1 cellular context compared by ENCODE assay signal in the genomic region with DNA sequence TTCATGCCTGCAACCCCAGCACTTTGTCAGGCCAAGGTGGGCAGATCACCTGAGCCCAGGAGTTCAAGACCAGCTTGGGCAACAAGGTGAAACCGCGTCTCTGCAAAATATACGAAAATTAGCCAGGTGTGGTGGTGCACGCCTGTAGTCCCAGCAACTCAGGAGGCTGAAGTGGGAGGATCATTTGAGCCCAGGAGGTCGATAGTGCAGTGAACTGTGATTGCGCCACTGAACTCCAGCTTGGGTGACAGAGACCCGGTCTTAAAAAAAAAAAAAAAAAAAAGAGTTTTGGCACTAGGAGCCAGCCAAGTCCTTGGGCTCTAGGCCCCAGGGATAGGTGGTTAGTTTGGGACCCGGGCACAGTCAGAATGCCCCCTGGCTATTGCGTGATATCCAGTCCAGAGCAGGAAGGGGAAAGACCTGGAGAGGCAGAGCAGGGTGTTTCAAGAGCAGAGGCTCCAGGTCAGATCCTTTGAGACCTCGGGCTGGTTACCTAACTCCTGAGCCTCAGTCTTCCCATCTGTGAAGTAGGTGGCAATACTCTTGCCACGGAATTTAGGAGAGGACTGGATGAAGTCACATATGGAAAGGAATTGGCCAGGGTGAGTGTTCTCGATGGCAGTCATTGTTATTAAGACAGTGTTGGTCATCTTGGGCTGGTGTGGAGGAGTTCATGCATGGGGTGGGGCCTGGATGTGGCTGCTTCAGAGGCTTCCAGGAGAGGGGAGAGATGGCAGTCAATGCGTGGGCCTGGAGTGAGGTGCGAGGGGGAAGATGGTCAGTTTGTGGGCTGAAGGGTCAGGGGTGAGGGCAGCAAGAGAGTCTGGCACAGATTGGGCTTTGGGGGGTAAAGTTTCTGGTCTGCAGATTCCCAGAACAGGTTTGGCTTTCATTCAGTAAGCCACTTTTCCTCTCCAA.
TF ChIP-seq lines count a peak whose summit lies in the region.

No MANE protein-coding gene starts in this region.

TF ChIP-seq in K562, 482 proteins besides CTCF, POLR2A, EP300 and RAD21 (continued from another document):
- TF ChIP-seq, protein P1, sequence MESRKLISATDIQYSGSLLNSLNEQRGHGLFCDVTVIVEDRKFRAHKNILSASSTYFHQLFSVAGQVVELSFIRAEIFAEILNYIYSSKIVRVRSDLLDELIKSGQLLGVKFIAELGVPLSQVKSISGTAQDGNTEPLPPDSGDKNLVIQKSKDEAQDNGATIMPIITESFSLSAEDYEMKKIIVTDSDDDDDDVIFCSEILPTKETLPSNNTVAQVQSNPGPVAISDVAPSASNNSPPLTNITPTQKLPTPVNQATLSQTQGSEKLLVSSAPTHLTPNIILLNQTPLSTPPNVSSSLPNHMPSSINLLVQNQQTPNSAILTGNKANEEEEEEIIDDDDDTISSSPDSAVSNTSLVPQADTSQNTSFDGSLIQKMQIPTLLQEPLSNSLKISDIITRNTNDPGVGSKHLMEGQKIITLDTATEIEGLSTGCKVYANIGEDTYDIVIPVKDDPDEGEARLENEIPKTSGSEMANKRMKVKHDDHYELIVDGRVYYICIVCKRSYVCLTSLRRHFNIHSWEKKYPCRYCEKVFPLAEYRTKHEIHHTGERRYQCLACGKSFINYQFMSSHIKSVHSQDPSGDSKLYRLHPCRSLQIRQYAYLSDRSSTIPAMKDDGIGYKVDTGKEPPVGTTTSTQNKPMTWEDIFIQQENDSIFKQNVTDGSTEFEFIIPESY (CRISPR knock-in tag; IDR thresholded peaks at IDR 0.05) = no peak
- TF ChIP-seq TARDBP (IDR thresholded peaks at IDR 0.05) (no peak), NFIX (CRISPR knock-in tag; IDR thresholded peaks at IDR 0.05; ENCODE audit: low read depth) (no peak), NCOA4 (IDR thresholded peaks at IDR 0.05; ENCODE audit: partially characterized antibody) (no peak), SAFB2 (IDR thresholded peaks at IDR 0.05; ENCODE audit: borderline replicate concordance, low read depth, low read length, severe bottlenecking) (no peak), EGR1 (conservative IDR thresholded peaks at IDR 0.05) (peak; percentile 68), ZNF384 (IDR thresholded peaks at IDR 0.05; ENCODE audit: low read depth, low read length) (no peak), POLR2AphosphoS2 (IDR thresholded peaks at IDR 0.05; ENCODE audit: low read length) (no peak), STAT5B (CRISPR knock-in tag; IDR thresholded peaks at IDR 0.05) (no peak), SLC30A9 (CRISPR knock-in tag; IDR thresholded peaks at IDR 0.05) (no peak), HDAC2 (IDR thresholded peaks at IDR 0.05) (peak; percentile 52; the same call in 1 of the 2 replicates), CHD4 (IDR thresholded peaks at IDR 0.05; ENCODE audit: insufficient read depth, insufficient replicate concordance, low read depth, low read length, poor library complexity, severe bottlenecking) (peak; percentile 29), ZNF75A (CRISPR knock-in tag; IDR thresholded peaks at IDR 0.05) (no peak), ZNF551 (CRISPR knock-in tag; IDR thresholded peaks at IDR 0.05) (no peak), BCOR (IDR thresholded peaks at IDR 0.05) (peak; percentile 91), FOXP1 (CRISPR knock-in tag; IDR thresholded peaks at IDR 0.05) (no peak), DIDO1 (tag; IDR thresholded peaks at IDR 0.05; ENCODE audit: low read depth) (no peak), CEBPG (CRISPR knock-in tag; IDR thresholded peaks at IDR 0.05) (0 out of 2 replicates have a peak, but pooled peaks have one; percentile 10), CEBPG (tag; conservative IDR thresholded peaks at IDR 0.05 in 1 of 2, IDR thresholded peaks at IDR 0.05 in 1 of 2) (no peak)
- TF ChIP-seq, protein P2, sequence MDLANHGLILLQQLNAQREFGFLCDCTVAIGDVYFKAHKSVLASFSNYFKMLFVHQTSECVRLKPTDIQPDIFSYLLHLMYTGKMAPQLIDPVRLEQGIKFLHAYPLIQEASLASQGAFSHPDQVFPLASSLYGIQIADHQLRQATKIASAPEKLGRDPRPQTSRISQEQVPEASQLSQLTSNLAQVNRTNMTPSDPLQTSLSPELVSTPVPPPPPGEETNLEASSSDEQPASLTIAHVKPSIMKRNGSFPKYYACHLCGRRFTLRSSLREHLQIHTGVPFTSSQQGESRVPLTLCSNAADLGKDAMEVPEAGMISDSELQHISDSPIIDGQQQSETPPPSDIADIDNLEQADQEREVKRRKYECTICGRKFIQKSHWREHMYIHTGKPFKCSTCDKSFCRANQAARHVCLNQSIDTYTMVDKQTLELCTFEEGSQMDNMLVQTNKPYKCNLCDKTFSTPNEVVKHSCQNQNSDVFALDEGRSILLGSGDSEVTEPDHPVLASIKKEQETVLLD (IDR thresholded peaks at IDR 0.05) = no peak
- TF ChIP-seq, protein P3, sequence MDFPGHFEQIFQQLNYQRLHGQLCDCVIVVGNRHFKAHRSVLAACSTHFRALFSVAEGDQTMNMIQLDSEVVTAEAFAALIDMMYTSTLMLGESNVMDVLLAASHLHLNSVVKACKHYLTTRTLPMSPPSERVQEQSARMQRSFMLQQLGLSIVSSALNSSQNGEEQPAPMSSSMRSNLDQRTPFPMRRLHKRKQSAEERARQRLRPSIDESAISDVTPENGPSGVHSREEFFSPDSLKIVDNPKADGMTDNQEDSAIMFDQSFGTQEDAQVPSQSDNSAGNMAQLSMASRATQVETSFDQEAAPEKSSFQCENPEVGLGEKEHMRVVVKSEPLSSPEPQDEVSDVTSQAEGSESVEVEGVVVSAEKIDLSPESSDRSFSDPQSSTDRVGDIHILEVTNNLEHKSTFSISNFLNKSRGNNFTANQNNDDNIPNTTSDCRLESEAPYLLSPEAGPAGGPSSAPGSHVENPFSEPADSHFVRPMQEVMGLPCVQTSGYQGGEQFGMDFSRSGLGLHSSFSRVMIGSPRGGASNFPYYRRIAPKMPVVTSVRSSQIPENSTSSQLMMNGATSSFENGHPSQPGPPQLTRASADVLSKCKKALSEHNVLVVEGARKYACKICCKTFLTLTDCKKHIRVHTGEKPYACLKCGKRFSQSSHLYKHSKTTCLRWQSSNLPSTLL (IDR thresholded peaks at IDR 0.05) = no peak
- TF ChIP-seq, protein P4, sequence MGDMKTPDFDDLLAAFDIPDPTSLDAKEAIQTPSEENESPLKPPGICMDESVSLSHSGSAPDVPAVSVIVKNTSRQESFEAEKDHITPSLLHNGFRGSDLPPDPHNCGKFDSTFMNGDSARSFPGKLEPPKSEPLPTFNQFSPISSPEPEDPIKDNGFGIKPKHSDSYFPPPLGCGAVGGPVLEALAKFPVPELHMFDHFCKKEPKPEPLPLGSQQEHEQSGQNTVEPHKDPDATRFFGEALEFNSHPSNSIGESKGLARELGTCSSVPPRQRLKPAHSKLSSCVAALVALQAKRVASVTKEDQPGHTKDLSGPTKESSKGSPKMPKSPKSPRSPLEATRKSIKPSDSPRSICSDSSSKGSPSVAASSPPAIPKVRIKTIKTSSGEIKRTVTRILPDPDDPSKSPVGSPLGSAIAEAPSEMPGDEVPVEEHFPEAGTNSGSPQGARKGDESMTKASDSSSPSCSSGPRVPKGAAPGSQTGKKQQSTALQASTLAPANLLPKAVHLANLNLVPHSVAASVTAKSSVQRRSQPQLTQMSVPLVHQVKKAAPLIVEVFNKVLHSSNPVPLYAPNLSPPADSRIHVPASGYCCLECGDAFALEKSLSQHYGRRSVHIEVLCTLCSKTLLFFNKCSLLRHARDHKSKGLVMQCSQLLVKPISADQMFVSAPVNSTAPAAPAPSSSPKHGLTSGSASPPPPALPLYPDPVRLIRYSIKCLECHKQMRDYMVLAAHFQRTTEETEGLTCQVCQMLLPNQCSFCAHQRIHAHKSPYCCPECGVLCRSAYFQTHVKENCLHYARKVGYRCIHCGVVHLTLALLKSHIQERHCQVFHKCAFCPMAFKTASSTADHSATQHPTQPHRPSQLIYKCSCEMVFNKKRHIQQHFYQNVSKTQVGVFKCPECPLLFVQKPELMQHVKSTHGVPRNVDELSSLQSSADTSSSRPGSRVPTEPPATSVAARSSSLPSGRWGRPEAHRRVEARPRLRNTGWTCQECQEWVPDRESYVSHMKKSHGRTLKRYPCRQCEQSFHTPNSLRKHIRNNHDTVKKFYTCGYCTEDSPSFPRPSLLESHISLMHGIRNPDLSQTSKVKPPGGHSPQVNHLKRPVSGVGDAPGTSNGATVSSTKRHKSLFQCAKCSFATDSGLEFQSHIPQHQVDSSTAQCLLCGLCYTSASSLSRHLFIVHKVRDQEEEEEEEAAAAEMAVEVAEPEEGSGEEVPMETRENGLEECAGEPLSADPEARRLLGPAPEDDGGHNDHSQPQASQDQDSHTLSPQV (IDR thresholded peaks at IDR 0.05) = no peak
- TF ChIP-seq, protein P5, sequence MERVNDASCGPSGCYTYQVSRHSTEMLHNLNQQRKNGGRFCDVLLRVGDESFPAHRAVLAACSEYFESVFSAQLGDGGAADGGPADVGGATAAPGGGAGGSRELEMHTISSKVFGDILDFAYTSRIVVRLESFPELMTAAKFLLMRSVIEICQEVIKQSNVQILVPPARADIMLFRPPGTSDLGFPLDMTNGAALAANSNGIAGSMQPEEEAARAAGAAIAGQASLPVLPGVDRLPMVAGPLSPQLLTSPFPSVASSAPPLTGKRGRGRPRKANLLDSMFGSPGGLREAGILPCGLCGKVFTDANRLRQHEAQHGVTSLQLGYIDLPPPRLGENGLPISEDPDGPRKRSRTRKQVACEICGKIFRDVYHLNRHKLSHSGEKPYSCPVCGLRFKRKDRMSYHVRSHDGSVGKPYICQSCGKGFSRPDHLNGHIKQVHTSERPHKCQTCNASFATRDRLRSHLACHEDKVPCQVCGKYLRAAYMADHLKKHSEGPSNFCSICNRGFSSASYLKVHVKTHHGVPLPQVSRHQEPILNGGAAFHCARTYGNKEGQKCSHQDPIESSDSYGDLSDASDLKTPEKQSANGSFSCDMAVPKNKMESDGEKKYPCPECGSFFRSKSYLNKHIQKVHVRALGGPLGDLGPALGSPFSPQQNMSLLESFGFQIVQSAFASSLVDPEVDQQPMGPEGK (CRISPR knock-in tag; IDR thresholded peaks at IDR 0.05; ENCODE audit: borderline replicate concordance) = no peak
- TF ChIP-seq, protein P6, sequence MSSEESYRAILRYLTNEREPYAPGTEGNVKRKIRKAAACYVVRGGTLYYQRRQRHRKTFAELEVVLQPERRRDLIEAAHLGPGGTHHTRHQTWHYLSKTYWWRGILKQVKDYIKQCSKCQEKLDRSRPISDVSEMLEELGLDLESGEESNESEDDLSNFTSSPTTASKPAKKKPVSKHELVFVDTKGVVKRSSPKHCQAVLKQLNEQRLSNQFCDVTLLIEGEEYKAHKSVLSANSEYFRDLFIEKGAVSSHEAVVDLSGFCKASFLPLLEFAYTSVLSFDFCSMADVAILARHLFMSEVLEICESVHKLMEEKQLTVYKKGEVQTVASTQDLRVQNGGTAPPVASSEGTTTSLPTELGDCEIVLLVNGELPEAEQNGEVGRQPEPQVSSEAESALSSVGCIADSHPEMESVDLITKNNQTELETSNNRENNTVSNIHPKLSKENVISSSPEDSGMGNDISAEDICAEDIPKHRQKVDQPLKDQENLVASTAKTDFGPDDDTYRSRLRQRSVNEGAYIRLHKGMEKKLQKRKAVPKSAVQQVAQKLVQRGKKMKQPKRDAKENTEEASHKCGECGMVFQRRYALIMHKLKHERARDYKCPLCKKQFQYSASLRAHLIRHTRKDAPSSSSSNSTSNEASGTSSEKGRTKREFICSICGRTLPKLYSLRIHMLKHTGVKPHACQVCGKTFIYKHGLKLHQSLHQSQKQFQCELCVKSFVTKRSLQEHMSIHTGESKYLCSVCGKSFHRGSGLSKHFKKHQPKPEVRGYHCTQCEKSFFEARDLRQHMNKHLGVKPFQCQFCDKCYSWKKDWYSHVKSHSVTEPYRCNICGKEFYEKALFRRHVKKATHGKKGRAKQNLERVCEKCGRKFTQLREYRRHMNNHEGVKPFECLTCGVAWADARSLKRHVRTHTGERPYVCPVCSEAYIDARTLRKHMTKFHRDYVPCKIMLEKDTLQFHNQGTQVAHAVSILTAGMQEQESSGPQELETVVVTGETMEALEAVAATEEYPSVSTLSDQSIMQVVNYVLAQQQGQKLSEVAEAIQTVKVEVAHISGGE (CRISPR knock-in tag; IDR thresholded peaks at IDR 0.05) = no peak
